Comparison of ENCODE assay signal across 33 cellular contexts in genomic region chr2:219835493-219835892, GRCh38.
"Had no signal": no experiment of that assay in that cellular context is flagged by ENCODE, and none has a peak within 500 bp of the region (broad histone marks: within the 10 kb centered on the region; RNA-seq: fewer than 3 reads in every experiment).

No MANE protein-coding gene starts in this region.

- DNase-seq: Karpas-422, Kasumi-1, KBM-7, MG63, MM.1S, MV-4-11, NCI-H1048, NCI-H1092, NCI-H1092 treated with DMSO at 0.1 percent for 48 hours, NCI-H1105, NCI-H1105 treated with DMSO at 0.1 percent for 48 hours, NCI-H1417, NCI-H1417 treated with DMSO at 0.1 percent for 48 hours, NCI-H1436, NCI-H1436 treated with DMSO at 0.1 percent for 48 hours, NCI-H146, NCI-H1694, NCI-H1694 treated with DMSO at 0.1 percent for 48 hours, NCI-H187, NCI-H187 treated with DMSO at 0.1 percent for 48 hours, NCI-H1930, NCI-H2081, NCI-H2081 treated with DMSO at 0.1 percent for 48 hours, NCI-H2107, NCI-H2171, NCI-H2171 treated with DMSO at 0.1 percent for 48 hours, NCI-H2227 treated with DMSO at 0.1 percent for 48 hours, NCI-H226, NCI-H345, NCI-H446, NCI-H446 treated with DMSO at 0.1 percent for 48 hours, NCI-H510A had no signal

- H3K27me3 ChIP-seq: MG63 had no signal

- H3K36me3 ChIP-seq: MG63 had no signal

- H3K9me3 ChIP-seq: MG63 had no signal

- H3K4me3 ChIP-seq: MG63 had no signal

- H3K27ac ChIP-seq: KMS-11 had no signal
